9 cellular contexts compared by ENCODE assay signal in genomic region chr17:8964801-8965393, GRCh38. TPM values are rescaled to one million over a fixed set of nuclear protein-coding genes. Genes with fewer than 3 reads are reported as not detected.
A peak's percentile ranks its signal among the peaks of the same experiment; 100 is the strongest.
DNase-seq lines count a peak whose midpoint lies in the region; ATAC-seq, FAIRE-seq and TF ChIP-seq lines count a peak whose summit lies in the region.
"Had no signal": no experiment of that assay in that cellular context is flagged by ENCODE, and none has a peak within 500 bp of the region (broad histone marks: within the 10 kb centered on the region; RNA-seq: fewer than 3 reads in every experiment).

No MANE protein-coding gene starts in this region.

- peaks cover 24% of the 10 kb centered on the region for H3K36me3 Mint-ChIP-seq in activated T-cell treated with anti-CD3 and anti-CD28 coated beads, Interleukin-2, amount 50 U/mL, for 4 hours (ENCODE audit: insufficient read depth)

- H3K9me3 Mint-ChIP-seq in activated T-cell treated with anti-CD3 and anti-CD28 coated beads, Interleukin-2, amount 50 U/mL, for 4 hours: peaks cover 14% of the 10 kb centered on the region

- H3K4me3 ChIP-seq in transverse colon (peak overlapping the region; percentile 1 to 48 (median 29)), smooth muscle cell (no peak overlapping the region)

- ATAC-seq in HG03439 (IDR thresholded peaks at IDR 0.05; ENCODE audit: unreplicated experiment): peak; percentile 35
- ATAC-seq in activated T-cell treated with anti-CD3 and anti-CD28 coated beads, Interleukin-2, amount 50 U/mL, for 4 hours: peak; percentile 39 to 49
- peak; percentile 43 for ATAC-seq in left lobe of liver

- H3K36me3 ChIP-seq in transverse colon (no peaks in the 10 kb centered on the region), smooth muscle cell (ENCODE audit: low read depth) (no peaks in the 10 kb centered on the region)

- H3K27me3 ChIP-seq in transverse colon (peaks cover 28% of the 10 kb centered on the region), smooth muscle cell (ENCODE audit: low read depth) (peaks cover 83% of the 10 kb centered on the region)

- WGBS in transverse colon (ENCODE audit: low coverage in 1 of 2), 2 donors: 36% methylated on average over 32 of the region's 32 CpGs; no CpG with 5 or more reads in 1 of the 2 donors
- 71% methylated on average over 31 of the region's 32 CpGs for WGBS in smooth muscle cell (ENCODE audit: low lambda C conversion rate)

- H3K27ac ChIP-seq in transverse colon (peak overlapping the region; percentile 56 to 68 (median 63)), smooth muscle cell (ENCODE audit: low read depth) (no peak overlapping the region)
- H3K27ac ChIP-seq: KMS-11 had no signal

- H3K27me3 Mint-ChIP-seq in activated T-cell treated with anti-CD3 and anti-CD28 coated beads, Interleukin-2, amount 50 U/mL, for 4 hours (ENCODE audit: low read depth): no peaks in the 10 kb centered on the region

- no peak for TF ChIP-seq EP300 in transverse colon (IDR thresholded peaks at IDR 0.05; ENCODE audit: low read depth)

- H3K79me2 ChIP-seq in smooth muscle cell (ENCODE audit: low read depth): no peaks in the 10 kb centered on the region

- no peak for TF ChIP-seq POLR2A in transverse colon (IDR thresholded peaks at IDR 0.05)

- intact Hi-C loops in transverse colon (cut with DNase I; ENCODE audit: low total_unique reads): no loop called here

- H3K9ac ChIP-seq in smooth muscle cell (ENCODE audit: low read depth): no peak overlapping the region
- H3K9ac ChIP-seq: KMS-11 had no signal

- in situ Hi-C loops in transverse colon (cut with MboI; ENCODE audit: low pct_ligation_motif_present in 1 of 4, low pct_unique_long_range_greater_than_20kb in 1 of 4, low sequenced_read_pairs in 3 of 4): no loop called here

- TF ChIP-seq CTCF in transverse colon (IDR thresholded peaks at IDR 0.05): no peak
- TF ChIP-seq CTCF in smooth muscle cell (IDR thresholded peaks at IDR 0.05; ENCODE audit: borderline replicate concordance, insufficient read depth, poor library complexity, severe bottlenecking): no peak

- H3K4me1 ChIP-seq in transverse colon (peaks cover 0 to 6% (median 5%) of the 10 kb centered on the region in 4 donors), smooth muscle cell (ENCODE audit: low read depth) (no peaks in the 10 kb centered on the region)

- H3K4me3 Mint-ChIP-seq in activated T-cell treated with anti-CD3 and anti-CD28 coated beads, Interleukin-2, amount 50 U/mL, for 4 hours: peak overlapping the region; percentile 92

- H3K4me2 ChIP-seq in smooth muscle cell: no peak overlapping the region
- H3K4me2 ChIP-seq: KMS-11 had no signal

- no peak overlapping the region for H2AFZ ChIP-seq in smooth muscle cell (ENCODE audit: low read depth)

- H3K4me1 Mint-ChIP-seq in activated T-cell treated with anti-CD3 and anti-CD28 coated beads, Interleukin-2, amount 50 U/mL, for 4 hours (ENCODE audit: low read depth): peaks cover 57% of the 10 kb centered on the region

- FAIRE-seq in GM19239 (lab: Jason Lieb, UNC): peak; percentile 85

- no peaks in the 10 kb centered on the region for H3F3A ChIP-seq in smooth muscle cell (ENCODE audit: low read depth)

- H3K9me3 ChIP-seq in transverse colon: no peaks in the 10 kb centered on the region
- H3K9me3 ChIP-seq in smooth muscle cell (replicated peaks; ENCODE audit: low read depth): no peaks in the 10 kb centered on the region

- no peaks in the 10 kb centered on the region for H4K20me1 ChIP-seq in smooth muscle cell (ENCODE audit: low read depth)

- DNase-seq in GM19239 (ENCODE audit: insufficient read length, low spot score) (no peak), left lobe of liver (ENCODE audit: low spot score) (no peak), transverse colon (no peak), smooth muscle cell (lab: John Stamatoyannopoulos, UW; ENCODE audit: unreplicated experiment) (no peak), germinal center (ENCODE audit: low spot score) (no peak), GM19240 (ENCODE audit: insufficient read length, low spot score) (no peak)
- DNase-seq in activated T-cell treated with anti-CD3 and anti-CD28 coated beads, Interleukin-2, amount 50 U/mL, for 4 hours: no peak

RNA-seq across cellular contexts. Expression of gene PIK3R5, which starts 0.6 kb away (rescaled TPM):
- 10 to 100 TPM in 2 of 3 donors, 1 to 10 TPM in 1; 8.4 to 17.8 (median 13.6) TPM for total RNA-seq in activated T-cell treated with anti-CD3 and anti-CD28 coated beads, Interleukin-2, amount 50 U/mL, for 4 hours
- total RNA-seq in left lobe of liver (3.3 TPM), transverse colon (10 to 100 TPM in 2 of 4 donors, 1 to 10 TPM in 1, under 1 TPM in 1; 0.40 to 16.1 (median 10.4) TPM), smooth muscle cell (0.27 TPM in 1 of 2 replicates, not detected in the other)
- polyA plus RNA-seq in smooth muscle cell: not detected in 2 replicates

RNA-seq across cellular contexts. Expression of gene NTN1, which starts 56.4 kb away (rescaled TPM):
- under 1 TPM; 0.53 to 0.71 (median 0.55) TPM for total RNA-seq in activated T-cell treated with anti-CD3 and anti-CD28 coated beads, Interleukin-2, amount 50 U/mL, for 4 hours
- total RNA-seq in left lobe of liver: 11.5 TPM
- total RNA-seq in transverse colon: 10 to 100 TPM in 1 of 4 donors, 1 to 10 TPM in 3; 3.6 to 20.6 (median 7.2) TPM
- 0.13 and 0.72 TPM in 2 replicates for total RNA-seq in smooth muscle cell
- polyA plus RNA-seq in smooth muscle cell: 0.07 TPM in 1 of 2 replicates, not detected in the other
